Comparison of ENCODE assay signal across 8 cellular contexts in the genomic region with DNA sequence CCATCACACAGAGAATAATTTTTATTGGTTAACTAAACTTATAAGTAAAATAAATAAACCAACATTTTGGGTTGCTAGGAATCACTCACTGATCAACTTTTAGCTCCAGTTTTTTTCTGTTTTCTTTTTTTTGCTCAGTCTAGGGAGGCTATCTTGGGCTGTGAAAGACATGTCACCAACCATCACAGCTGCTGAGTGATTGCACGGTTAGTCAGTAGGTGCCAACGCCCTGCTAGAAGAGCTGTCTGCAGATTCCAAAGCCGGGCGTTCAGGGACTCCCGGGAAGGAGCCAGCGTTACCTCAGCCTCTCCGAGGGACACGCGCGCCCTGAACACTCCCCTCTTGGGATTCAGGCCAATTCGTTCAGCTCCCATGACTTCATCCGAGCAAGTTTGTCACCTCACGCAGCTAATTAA. TPM values are rescaled to one million over a fixed set of nuclear protein-coding genes. Genes with fewer than 3 reads are reported as not detected.
DNase-seq lines count a peak whose midpoint lies in the region; ATAC-seq and TF ChIP-seq lines count a peak whose summit lies in the region.

No MANE protein-coding gene starts in this region.

- H4K20me1 ChIP-seq in OCI-LY3 (ENCODE audit: insufficient read depth, low read length): 0 out of 2 replicates have a peak, but pooled peaks cover 3% of the 10 kb centered on the region

- 0% methylated on average over 13 of the region's 13 CpGs for WGBS in stomach, 5 donors

- TF ChIP-seq CTCF in C4-2B (conservative IDR thresholded peaks at IDR 0.05) (no peak), OCI-LY3 (IDR thresholded peaks at IDR 0.05; ENCODE audit: low read depth, low read length) (no peak), breast epithelium (IDR thresholded peaks at IDR 0.05) (no peak), kidney epithelial cell (IDR thresholded peaks at IDR 0.05; ENCODE audit: insufficient read depth, low read length, poor library complexity, severe bottlenecking) (no peak), stomach (IDR thresholded peaks at IDR 0.05) (no peak)

- no peak for TF ChIP-seq POLR2A in breast epithelium (IDR thresholded peaks at IDR 0.05)
- TF ChIP-seq POLR2A in stomach (IDR thresholded peaks at IDR 0.05): no peak

- H3K4me3 ChIP-seq in OCI-LY3 (ENCODE audit: low read length) (peak overlapping the region; percentile 99), breast epithelium (peak overlapping the region; percentile 72 to 82 (median 73)), kidney epithelial cell (ENCODE audit: low read depth, low read length) (peak overlapping the region; percentile 86), stomach (peak overlapping the region; percentile 66 to 91 (median 85))

- peak overlapping the region; percentile 95 for H3K27ac ChIP-seq in C4-2B
- H3K27ac ChIP-seq in OCI-LY3 (ENCODE audit: low read length): peak overlapping the region; percentile 84
- peak overlapping the region; percentile 98 for H3K27ac ChIP-seq in breast epithelium
- H3K27ac ChIP-seq in stomach: peak overlapping the region; percentile 92 to 98 (median 94)

- peak; percentile 8 for ATAC-seq in GM18870 (IDR thresholded peaks at IDR 0.05; ENCODE audit: unreplicated experiment)
- ATAC-seq in HG03066 (IDR thresholded peaks at IDR 0.05; ENCODE audit: low read depth, unreplicated experiment): peak; percentile 28

- intact Hi-C loops in breast epithelium (cut with DNase I; ENCODE audit: low total_unique reads): loop anchor here (5.0 kb wide), 1 partner anchor 641 kb away; no protein-coding TSS in a partner anchor
- intact Hi-C loops in stomach (cut with DNase I; ENCODE audit: low total_unique reads): no loop called here

- no peak for TF ChIP-seq EP300 in stomach (IDR thresholded peaks at IDR 0.05)

- peak overlapping the region; percentile 90 for H3K9ac ChIP-seq in OCI-LY3 (ENCODE audit: low read length)

- H3K4me1 ChIP-seq in OCI-LY3 (ENCODE audit: low read length) (peaks cover 21% of the 10 kb centered on the region), breast epithelium (peaks cover 0 to 12% of the 10 kb centered on the region in 2 donors), stomach (peaks cover 32 to 52% (median 43%) of the 10 kb centered on the region in 4 donors)

- H3K4me2 ChIP-seq in OCI-LY3 (ENCODE audit: low read length): peak overlapping the region; percentile 82

- H3K9me3 ChIP-seq in OCI-LY3 (ENCODE audit: insufficient read depth, low read length) (no peaks in the 10 kb centered on the region), breast epithelium (no peaks in the 10 kb centered on the region), stomach (peaks cover 0 to 4% (median 0%) of the 10 kb centered on the region in 4 donors)

- DNase-seq in breast epithelium (ENCODE audit: low spot score in 2 of 2): peak; percentile 53 to 57
- DNase-seq in kidney epithelial cell (ENCODE audit: low read depth): peak; percentile 66
- DNase-seq in stomach: peak; percentile 72
- no peak for DNase-seq in SKM-1 (lab: John Stamatoyannopoulos, UW; ENCODE audit: unreplicated experiment)

- H3K36me3 ChIP-seq in OCI-LY3 (replicated peaks; ENCODE audit: low read depth, low read length) (no peaks in the 10 kb centered on the region), breast epithelium (no peaks in the 10 kb centered on the region), kidney epithelial cell (ENCODE audit: control insufficient read depth, insufficient read depth, low read length) (no peaks in the 10 kb centered on the region), stomach (no peaks in the 10 kb centered on the region)

- peak overlapping the region; percentile 87 for H2AFZ ChIP-seq in OCI-LY3 (ENCODE audit: low read depth, low read length)

- no peaks in the 10 kb centered on the region for H3K27me3 ChIP-seq in OCI-LY3 (ENCODE audit: low read depth, low read length)
- no peaks in the 10 kb centered on the region for H3K27me3 ChIP-seq in breast epithelium
- H3K27me3 ChIP-seq in kidney epithelial cell (ENCODE audit: control insufficient read depth, insufficient read depth, low read length): no peaks in the 10 kb centered on the region
- no peaks in the 10 kb centered on the region for H3K27me3 ChIP-seq in stomach

- peaks cover 63% of the 10 kb centered on the region for H3K79me2 ChIP-seq in OCI-LY3 (ENCODE audit: low read length)

RNA-seq across cellular contexts. Expression of gene STAM, which starts 0.6 kb away (rescaled TPM):
- total RNA-seq in breast epithelium (10 to 100 TPM; 19.0 to 25.2 (median 22.7) TPM), kidney epithelial cell (29.6 and 35.3 TPM in 2 replicates), stomach (10 to 100 TPM in 2 of 5 donors, 1 to 10 TPM in 3; 7.0 to 49.2 (median 8.5) TPM)
- 10 to 100 TPM in 2 of 3 donors, 1 to 10 TPM in 1; 6.8 to 12.1 (median 11.6) TPM for polyA plus RNA-seq in stomach

RNA-seq across cellular contexts. Expression of gene HACD1, which starts 26.2 kb away (rescaled TPM):
- total RNA-seq in breast epithelium: 10 to 100 TPM; 13.1 to 60.3 (median 13.2) TPM
- 16.6 and 20.8 TPM in 2 replicates for total RNA-seq in kidney epithelial cell
- 100 to 1,000 TPM in 1 of 5 donors, 10 to 100 TPM in 4; 20.9 to 142 (median 40.8) TPM for total RNA-seq in stomach
- 10 to 100 TPM; 11.5 to 17.9 (median 14.1) TPM for polyA plus RNA-seq in stomach
